Comparison of ENCODE assay signal across 12 cellular contexts in genomic region chr15:90882781-90883525, GRCh38. TPM values are rescaled to one million over a fixed set of nuclear protein-coding genes. Genes with fewer than 3 reads are reported as not detected.
DNase-seq lines count a peak whose midpoint lies in the region; FAIRE-seq and TF ChIP-seq lines count a peak whose summit lies in the region.
"Had no signal": no experiment of that assay in that cellular context is flagged by ENCODE, and none has a peak within 500 bp of the region (broad histone marks: within the 10 kb centered on the region; RNA-seq: fewer than 3 reads in every experiment).

No MANE protein-coding gene starts in this region.

- POLR2A ChIA-PET in endothelial cell of umbilical vein (lab: Charles Lee) = interaction anchor here (2.1 kb wide), 1 partner anchor 12 kb away, joined by 5 read pairs; no protein-coding TSS in a partner anchor

- no peaks in the 10 kb centered on the region for H3K9me3 Mint-ChIP-seq in osteocyte (ENCODE audit: unreplicated experiment)
- H3K9me3 Mint-ChIP-seq: CD8-positive, alpha-beta T cell; stimulated activated naive B cell treated with anti-CD40 and anti-IgM and Interleukin-4, amounts not matched to agents 10 μg/mL and 1 μg/mL and 100 μg/mL, for 72 hours had no signal

- H3K27ac Mint-ChIP-seq in osteocyte (ENCODE audit: unreplicated experiment) = peak overlapping the region; percentile 60
- H3K27ac Mint-ChIP-seq: CD8-positive, alpha-beta T cell had no signal

- peaks cover 3 to 37% of the 10 kb centered on the region in 2 experiments for H3K36me3 ChIP-seq in endothelial cell of umbilical vein (ENCODE audit: control insufficient read depth in 2 of 2, extremely low read depth in 1 of 2, insufficient read depth in 2 of 2, low read length in 2 of 2)

- H2AFZ ChIP-seq in endothelial cell of umbilical vein (ENCODE audit: low read depth, low read length) = no peak overlapping the region

- DNase-seq in NB4 (ENCODE audit: low read depth) = peak; percentile 33
- no peak for DNase-seq in endothelial cell of umbilical vein (ENCODE audit: low read depth, low spot score)
- DNase-seq in osteocyte (ENCODE audit: extremely low spot score, unreplicated experiment) = no peak
- DNase-seq in NCI-H2196 (lab: John Stamatoyannopoulos, UW; ENCODE audit: unreplicated experiment) = no peak
- DNase-seq in SKM-1 (lab: John Stamatoyannopoulos, UW; ENCODE audit: unreplicated experiment) = no peak
- DNase-seq in NCI-H69 (lab: John Stamatoyannopoulos, UW) = no peak
- no peak for DNase-seq in GOT3 (lab: John Stamatoyannopoulos, UW)
- DNase-seq: CD8-positive, alpha-beta T cell; NCI-H1930; stimulated activated naive B cell treated with anti-CD40 and anti-IgM and Interleukin-4, amounts not matched to agents 10 μg/mL and 1 μg/mL and 100 μg/mL, for 72 hours had no signal

- H3K36me3 Mint-ChIP-seq in osteocyte (ENCODE audit: unreplicated experiment) = peaks cover 13% of the 10 kb centered on the region

- no peaks in the 10 kb centered on the region for H3K9me3 ChIP-seq in endothelial cell of umbilical vein (replicated peaks; ENCODE audit: control insufficient read depth, insufficient read depth, low read length)

- no peaks in the 10 kb centered on the region for H3K27me3 Mint-ChIP-seq in osteocyte (ENCODE audit: unreplicated experiment)
- H3K27me3 Mint-ChIP-seq: stimulated activated naive B cell treated with anti-CD40 and anti-IgM and Interleukin-4, amounts not matched to agents 10 μg/mL and 1 μg/mL and 100 μg/mL, for 72 hours had no signal

- TF ChIP-seq CTCF in 22Rv1 (IDR thresholded peaks at IDR 0.05) (no peak), NB4 (IDR thresholded peaks at IDR 0.05; ENCODE audit: low read depth, low read length) (no peak), endothelial cell of umbilical vein (IDR thresholded peaks at IDR 0.05; ENCODE audit: extremely low read depth in 1 of 2, insufficient read depth in 1 of 2, low read depth in 1 of 2, low read length in 2 of 2) (no peak), osteocyte (IDR thresholded peaks at IDR 0.05) (no peak)

- peaks cover 15% of the 10 kb centered on the region for H3K79me2 ChIP-seq in endothelial cell of umbilical vein (ENCODE audit: control insufficient read depth, insufficient read depth, low read length)

- H3K9ac ChIP-seq in endothelial cell of umbilical vein (replicated peaks; ENCODE audit: extremely low read depth, insufficient read depth, low read length) = no peak overlapping the region

- H3K4me3 Mint-ChIP-seq in osteocyte (ENCODE audit: unreplicated experiment) = no peak overlapping the region
- H3K4me3 Mint-ChIP-seq: CD8-positive, alpha-beta T cell had no signal

- TF ChIP-seq POLR2A in NB4 (IDR thresholded peaks at IDR 0.05; ENCODE audit: extremely low read depth, insufficient read length) (no peak), endothelial cell of umbilical vein (IDR thresholded peaks at IDR 0.05; ENCODE audit: low read depth, low read length) (no peak)

- dilution Hi-C loops in endothelial cell of umbilical vein (cut with MboI; ENCODE audit: extremely low pct_ligation_motif_present, low sequenced_read_pairs) = no loop called here

- H3K4me1 ChIP-seq in endothelial cell of umbilical vein (ENCODE audit: control insufficient read depth, extremely low read depth, insufficient read depth, low read length) = peaks cover 24% of the 10 kb centered on the region

- no peaks in the 10 kb centered on the region for H3K27me3 ChIP-seq in endothelial cell of umbilical vein (ENCODE audit: control insufficient read depth in 2 of 2, insufficient read depth in 2 of 2, low read length in 2 of 2)

- H3K4me1 Mint-ChIP-seq in osteocyte (ENCODE audit: unreplicated experiment) = peaks cover 17% of the 10 kb centered on the region

- no peak overlapping the region for H3K4me2 ChIP-seq in endothelial cell of umbilical vein (ENCODE audit: insufficient read depth, low read length)

- H3K4me3 ChIP-seq in NB4 (ENCODE audit: low read depth, low read length) (peak overlapping the region; percentile 84), endothelial cell of umbilical vein (replicated peaks in 1 of 3; ENCODE audit: insufficient read depth in 1 of 3, low read depth in 1 of 3, low read length in 3 of 3) (no peak overlapping the region)

- H3K27ac ChIP-seq in 22Rv1 (peak overlapping the region; percentile 12; the same call in 1 of the 2 replicates), endothelial cell of umbilical vein (ENCODE audit: insufficient read depth, low read depth, low read length) (no peak overlapping the region)

- FAIRE-seq in endothelial cell of umbilical vein (lab: Jason Lieb, UNC) = no peak
- FAIRE-seq: RCC 7860 had no signal

- CTCF ChIA-PET in endothelial cell of umbilical vein (lab: Charles Lee) = interaction anchor here (3.9 kb wide), 1 partner anchor 234 kb away, joined by 237 read pairs; no protein-coding TSS in a partner anchor

- BruUV-seq in endothelial cell of umbilical vein (replicated peaks; lab: Mats Ljungman, UMichigan) = TSS peak; percentile 25

- intact Hi-C loops in endothelial cell of umbilical vein (cut with micrococcal nuclease) = loop anchor here (10.0 kb wide), 1 partner anchor 348 kb away; no protein-coding TSS in a partner anchor

- H4K20me1 ChIP-seq in endothelial cell of umbilical vein (replicated peaks; ENCODE audit: control insufficient read depth, extremely low read depth, insufficient read depth, low read length) = no peaks in the 10 kb centered on the region

- no peaks in the 10 kb centered on the region for H3K9me1 ChIP-seq in endothelial cell of umbilical vein (replicated peaks; ENCODE audit: control insufficient read depth, extremely low read depth, insufficient read depth, low read length)

TF ChIP-seq in endothelial cell of umbilical vein, 7 proteins besides CTCF, POLR2A, EP300 and RAD21 (continues in another document):
- TF ChIP-seq MYC (IDR thresholded peaks at IDR 0.05; ENCODE audit: low read depth, low read length) = no peak
- TF ChIP-seq GATA2 (IDR thresholded peaks at IDR 0.05; ENCODE audit: insufficient read depth, insufficient read length, low read depth, low read length) = no peak
- no peak for TF ChIP-seq EZH2 (IDR thresholded peaks at IDR 0.05; ENCODE audit: borderline replicate concordance, low read depth, low read length, severe bottlenecking)
- no peak for TF ChIP-seq JUN (IDR thresholded peaks at IDR 0.05; ENCODE audit: borderline replicate concordance, insufficient read depth, insufficient read length, low read depth)
- TF ChIP-seq FOS (IDR thresholded peaks at IDR 0.05; ENCODE audit: borderline replicate concordance, insufficient read depth, low read length) = no peak

RNA-seq across cellular contexts. Expression of gene FES, which starts 1.4 kb away (rescaled TPM):
- 51.0 and 58.1 TPM in 2 replicates for total RNA-seq in endothelial cell of umbilical vein
- polyA plus RNA-seq in endothelial cell of umbilical vein = 41.5 and 55.7 TPM in 2 replicates
- polyA plus RNA-seq in endothelial cell of umbilical vein (2011; cell fraction: cytosol; rRNA removed) = 18.9 and 25.9 TPM in 2 replicates
- polyA plus RNA-seq in endothelial cell of umbilical vein (2011; cell fraction: nucleus; rRNA removed) = 161 and 177 TPM in 2 replicates
- 27.7 and 29.2 TPM in 2 replicates for polyA plus RNA-seq in endothelial cell of umbilical vein (2012)
- 30.5 and 44.9 TPM in 2 replicates for polyA minus RNA-seq in endothelial cell of umbilical vein
- not detected for polyA minus RNA-seq in endothelial cell of umbilical vein (2011; cell fraction: cytosol; rRNA and poly(A)+ RNA removed)
- polyA minus RNA-seq in endothelial cell of umbilical vein (2011; cell fraction: nucleus; rRNA and poly(A)+ RNA removed) = 38.1 and 49.3 TPM in 2 replicates
- total RNA-seq in osteocyte = 2.2 and 2.5 TPM in 2 replicates

RNA-seq across cellular contexts. Expression of gene FURIN, which starts 14.6 kb away (rescaled TPM):
- total RNA-seq in endothelial cell of umbilical vein (131 and 145 TPM in 2 replicates), osteocyte (96.2 and 98.3 TPM in 2 replicates)
- 77.4 and 96.9 TPM in 2 replicates for polyA plus RNA-seq in endothelial cell of umbilical vein
- polyA plus RNA-seq in endothelial cell of umbilical vein (2011; cell fraction: cytosol; rRNA removed) = 63.5 and 73.8 TPM in 2 replicates
- polyA plus RNA-seq in endothelial cell of umbilical vein (2011; cell fraction: nucleus; rRNA removed) = 43.0 and 46.4 TPM in 2 replicates
- polyA plus RNA-seq in endothelial cell of umbilical vein (2012) = 95.2 and 109 TPM in 2 replicates
- polyA minus RNA-seq in endothelial cell of umbilical vein = 68.7 and 78.2 TPM in 2 replicates
- 30.7 TPM for polyA minus RNA-seq in endothelial cell of umbilical vein (2011; cell fraction: cytosol; rRNA and poly(A)+ RNA removed)
- polyA minus RNA-seq in endothelial cell of umbilical vein (2011; cell fraction: nucleus; rRNA and poly(A)+ RNA removed) = 20.4 and 25.7 TPM in 2 replicates

RNA-seq across cellular contexts. Expression of gene MAN2A2, which starts 20.1 kb away (rescaled TPM):
- 52.1 and 60.9 TPM in 2 replicates for total RNA-seq in endothelial cell of umbilical vein
- 77.7 and 106 TPM in 2 replicates for polyA plus RNA-seq in endothelial cell of umbilical vein
- polyA plus RNA-seq in endothelial cell of umbilical vein (2011; cell fraction: cytosol; rRNA removed) = 44.3 and 51.6 TPM in 2 replicates
- polyA plus RNA-seq in endothelial cell of umbilical vein (2011; cell fraction: nucleus; rRNA removed) = 343 and 437 TPM in 2 replicates
- polyA plus RNA-seq in endothelial cell of umbilical vein (2012) = 26.6 and 30.2 TPM in 2 replicates
- polyA minus RNA-seq in endothelial cell of umbilical vein = 117 and 125 TPM in 2 replicates
- 28.1 TPM for polyA minus RNA-seq in endothelial cell of umbilical vein (2011; cell fraction: cytosol; rRNA and poly(A)+ RNA removed)
- polyA minus RNA-seq in endothelial cell of umbilical vein (2011; cell fraction: nucleus; rRNA and poly(A)+ RNA removed) = 75.6 and 91.6 TPM in 2 replicates
- 65.2 and 70.0 TPM in 2 replicates for total RNA-seq in osteocyte

RNA-seq across cellular contexts. Expression of gene HDDC3, which starts 49.4 kb away (rescaled TPM):
- 12.3 and 16.0 TPM in 2 replicates for total RNA-seq in endothelial cell of umbilical vein
- polyA plus RNA-seq in endothelial cell of umbilical vein = 20.2 and 21.8 TPM in 2 replicates
- 18.9 and 19.0 TPM in 2 replicates for polyA plus RNA-seq in endothelial cell of umbilical vein (2011; cell fraction: cytosol; rRNA removed)
- polyA plus RNA-seq in endothelial cell of umbilical vein (2011; cell fraction: nucleus; rRNA removed) = 10.1 and 11.8 TPM in 2 replicates
- 13.1 and 15.1 TPM in 2 replicates for polyA plus RNA-seq in endothelial cell of umbilical vein (2012)
- 12.8 TPM in 2 replicates for polyA minus RNA-seq in endothelial cell of umbilical vein
- 13.5 TPM for polyA minus RNA-seq in endothelial cell of umbilical vein (2011; cell fraction: cytosol; rRNA and poly(A)+ RNA removed)
- polyA minus RNA-seq in endothelial cell of umbilical vein (2011; cell fraction: nucleus; rRNA and poly(A)+ RNA removed) = 3.1 and 3.9 TPM in 2 replicates
- 9.5 and 11.4 TPM in 2 replicates for total RNA-seq in osteocyte

RNA-seq across cellular contexts. Expression of gene UNC45A, which starts 52.1 kb away (rescaled TPM):
- total RNA-seq in endothelial cell of umbilical vein (106 and 108 TPM in 2 replicates), osteocyte (83.0 and 83.5 TPM in 2 replicates)
- polyA plus RNA-seq in endothelial cell of umbilical vein = 103 and 111 TPM in 2 replicates
- polyA plus RNA-seq in endothelial cell of umbilical vein (2011; cell fraction: cytosol; rRNA removed) = 85.2 and 85.7 TPM in 2 replicates
- polyA plus RNA-seq in endothelial cell of umbilical vein (2011; cell fraction: nucleus; rRNA removed) = 175 and 176 TPM in 2 replicates
- polyA plus RNA-seq in endothelial cell of umbilical vein (2012) = 80.0 and 83.1 TPM in 2 replicates
- 108 and 130 TPM in 2 replicates for polyA minus RNA-seq in endothelial cell of umbilical vein
- 56.5 TPM for polyA minus RNA-seq in endothelial cell of umbilical vein (2011; cell fraction: cytosol; rRNA and poly(A)+ RNA removed)
- polyA minus RNA-seq in endothelial cell of umbilical vein (2011; cell fraction: nucleus; rRNA and poly(A)+ RNA removed) = 45.1 and 71.0 TPM in 2 replicates

Comparison
In these comparisons a context has a peak if more than half of its experiments do, and no peak if none do; other contexts are left out.
1. RNA of gene FES, which starts 1.4 kb away (total RNA-seq): 51.0 to 58.1 TPM in endothelial cell of umbilical vein; 2.2 to 2.5 TPM in osteocyte; every median in the first group is over 10 times any median in the second.